Comparison of ENCODE assay signal across 9 cellular contexts in genomic region chr6:97440590-97441176, GRCh38.
A peak's percentile ranks its signal among the peaks of the same experiment; 100 is the strongest.
DNase-seq lines count a peak whose midpoint lies in the region; ATAC-seq and TF ChIP-seq lines count a peak whose summit lies in the region.
"Had no signal": no experiment of that assay in that cellular context is flagged by ENCODE, and none has a peak within 500 bp of the region (broad histone marks: within the 10 kb centered on the region; RNA-seq: fewer than 3 reads in every experiment).

No MANE protein-coding gene starts in this region.

- DNase-seq in Daoy (ENCODE audit: low read depth) (peak; percentile 46), NCI-H82 treated with DMSO at 0.1 percent for 48 hours (lab: John Stamatoyannopoulos, UW; ENCODE audit: unreplicated experiment) (peak; percentile 62), fibroblast of mammary gland (ENCODE audit: low read depth) (peak; percentile 33), renal cortical epithelial cell (ENCODE audit: low read depth) (peak; percentile 16), tibial nerve (ENCODE audit: low spot score in 2 of 2) (no peak), activated T-cell treated with anti-CD3 and anti-CD28 coated beads for 4 hours (no peak)
- DNase-seq: pancreas had no signal

- H3K4me1 ChIP-seq in tibial nerve = peaks cover 0 to 6% (median 0%) of the 10 kb centered on the region in 4 donors
- H3K4me1 ChIP-seq: pancreas had no signal

- no peaks in the 10 kb centered on the region for H3K9me3 ChIP-seq in tibial nerve
- H3K9me3 ChIP-seq: pancreas had no signal

- TF ChIP-seq POLR2A in tibial nerve (IDR thresholded peaks at IDR 0.05) = no peak

- H3K27ac ChIP-seq in tibial nerve = no peak overlapping the region
- H3K27ac ChIP-seq: pancreas had no signal

- TF ChIP-seq EP300 in tibial nerve (IDR thresholded peaks at IDR 0.05) = no peak

- 16 to 18% methylated on average over 7 of the region's 7 CpGs for WGBS in tibial nerve, 2 donors

- H3K4me3 ChIP-seq in fibroblast of mammary gland (ENCODE audit: control insufficient read depth, low read depth, low read length) (no peak overlapping the region), tibial nerve (no peak overlapping the region)
- H3K4me3 ChIP-seq: pancreas had no signal

- no peaks in the 10 kb centered on the region for H3K27me3 ChIP-seq in tibial nerve
- H3K27me3 ChIP-seq: pancreas had no signal

- peak; percentile 44 for TF ChIP-seq CTCF in fibroblast of mammary gland (conservative IDR thresholded peaks at IDR 0.05; ENCODE audit: control insufficient read depth, insufficient read depth, low read depth, low read length)
- peak in 2 of 5 experiments; percentile 25 to 34 for TF ChIP-seq CTCF in tibial nerve (IDR thresholded peaks at IDR 0.05)

- ATAC-seq in HG03097 (IDR thresholded peaks at IDR 0.05; ENCODE audit: low FRiP score, unreplicated experiment) (peak; percentile 45), GM21526 (IDR thresholded peaks at IDR 0.05; ENCODE audit: low FRiP score, unreplicated experiment) (no peak)

- no peaks in the 10 kb centered on the region for H3K36me3 ChIP-seq in tibial nerve
- H3K36me3 ChIP-seq: pancreas had no signal

Comparison
In these comparisons a context has a peak if more than half of its experiments do, and no peak if none do; other contexts are left out.
1. DNase-seq: peak in Daoy (single experiment), NCI-H82 treated with DMSO at 0.1 percent for 48 hours (single experiment), fibroblast of mammary gland (single experiment) and renal cortical epithelial cell (single experiment); none in tibial nerve (0 of 2) and activated T-cell treated with anti-CD3 and anti-CD28 coated beads for 4 hours (single experiment).